In the genomic region with DNA sequence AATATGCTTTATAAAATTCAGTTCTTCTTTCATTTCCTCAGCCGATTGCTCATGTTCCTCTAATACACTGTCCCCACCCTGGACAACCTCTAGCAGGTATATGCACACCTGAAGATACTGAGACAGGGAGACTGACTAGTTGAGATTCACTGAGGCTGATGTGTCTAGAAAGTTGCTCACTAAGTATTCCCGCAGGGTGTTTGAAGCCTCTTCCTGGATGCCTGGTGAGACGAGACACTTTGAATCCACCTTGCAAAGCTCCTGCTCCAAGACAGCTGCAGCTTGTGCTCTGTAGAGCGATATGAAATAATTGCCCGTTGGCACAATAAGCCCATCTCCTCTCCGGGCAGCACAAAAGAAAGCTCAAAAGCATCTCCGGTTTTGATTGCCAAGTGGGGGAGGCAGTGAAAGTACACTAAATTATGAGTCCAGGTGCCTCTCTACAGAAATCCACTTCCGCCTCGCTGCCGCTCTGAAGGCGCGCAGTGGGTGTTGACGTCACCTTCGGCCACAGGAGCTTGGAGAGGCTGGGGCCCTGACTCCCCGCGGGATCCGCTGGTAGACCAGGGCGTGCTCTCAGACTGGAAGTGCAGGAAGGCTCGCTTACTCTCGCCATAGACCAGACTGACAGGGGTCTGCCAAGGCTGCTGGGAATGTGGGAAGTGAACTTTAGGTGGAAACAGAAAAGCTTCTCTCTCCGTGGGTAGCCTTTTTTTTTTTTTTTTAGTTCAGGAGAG, we compare ENCODE assay signal across 9 cellular contexts. TPM values are rescaled to one million over a fixed set of nuclear protein-coding genes. Genes with fewer than 3 reads are reported as not detected.
DNase-seq lines count a peak whose midpoint lies in the region; ATAC-seq, FAIRE-seq and TF ChIP-seq lines count a peak whose summit lies in the region.
"Had no signal": no experiment of that assay in that cellular context is flagged by ENCODE, and none has a peak within 500 bp of the region (broad histone marks: within the 10 kb centered on the region; RNA-seq: fewer than 3 reads in every experiment).

No MANE protein-coding gene starts in this region.

- no peak overlapping the region for H3K4me3 ChIP-seq in cardiac fibroblast (replicated peaks in 1 of 2; ENCODE audit: low read depth in 2 of 2, low read length in 2 of 2)
- peak overlapping the region; percentile 44 for H3K4me3 ChIP-seq in lower lobe of right lung

- intact Hi-C loops in lower lobe of right lung (cut with DNase I), result no loop called here

- H3K9me3 ChIP-seq in lower lobe of right lung, result no peaks in the 10 kb centered on the region

- peak; percentile 98 for ATAC-seq in HG02884 (IDR thresholded peaks at IDR 0.05; ENCODE audit: unreplicated experiment)
- ATAC-seq in lower lobe of right lung, result peak; percentile 96 to 99

- H3K4me1 ChIP-seq in lower lobe of right lung, result peaks cover 5% of the 10 kb centered on the region

- no peaks in the 10 kb centered on the region for H3K27me3 ChIP-seq in lower lobe of right lung (ENCODE audit: low read depth)

- peak overlapping the region; percentile 70 for H3K27ac ChIP-seq in VCaP
- peak overlapping the region; percentile 20 for H3K27ac ChIP-seq in lower lobe of right lung

- FAIRE-seq in GM18507 (lab: Jason Lieb, UNC), result peak; percentile 92
- FAIRE-seq: endometrium had no signal

- DNase-seq in GM18507 (ENCODE audit: extremely low spot score, insufficient read length, low read depth) (peak; percentile 58), NCI-H187 (lab: John Stamatoyannopoulos, UW) (peak; percentile 93 to 99), cardiac fibroblast (ENCODE audit: low read depth in 2 of 2) (peak; percentile 12 to 17), lower lobe of right lung (peak; percentile 89), SKM-1 treated with dmso at 0.1 percent for 144 hours (lab: John Stamatoyannopoulos, UW; ENCODE audit: unreplicated experiment) (no peak)
- DNase-seq in stimulated activated CD8-positive, alpha-beta memory T cell treated with anti-CD3 and anti-CD28 coated beads, Interleukin-12 subunit alpha, Interleukin-12 subunit beta, amount 100 ng/mL, for 24 hours (ENCODE audit: extremely low read depth), result peak; percentile 34

- TF ChIP-seq CTCF in VCaP (conservative IDR thresholded peaks at IDR 0.05) (no peak), cardiac fibroblast (IDR thresholded peaks at IDR 0.05; ENCODE audit: low read depth, low read length) (no peak), lower lobe of right lung (IDR thresholded peaks at IDR 0.05) (no peak)

- no peaks in the 10 kb centered on the region for H3K36me3 ChIP-seq in lower lobe of right lung

RNA-seq across cellular contexts. Expression of gene GPA33, which starts 46.3 kb away (rescaled TPM):
- 3.6 TPM for total RNA-seq in lower lobe of right lung

RNA-seq across cellular contexts. Expression of gene STYXL2, which starts 50.0 kb away (rescaled TPM):
- total RNA-seq in lower lobe of right lung, result 0.09 TPM

RNA-seq across cellular contexts. Expression of gene MAEL, which starts 54.8 kb away (rescaled TPM):
- total RNA-seq in lower lobe of right lung, result not detected
